In genomic region chr6:128641701-128642100, GRCh38 we compare ENCODE assay signal across 21 cellular contexts.
"Had no signal": no experiment of that assay in that cellular context is flagged by ENCODE, and none has a peak within 500 bp of the region (broad histone marks: within the 10 kb centered on the region; RNA-seq: fewer than 3 reads in every experiment).

No MANE protein-coding gene starts in this region.

- H3K36me3 Mint-ChIP-seq: neural progenitor cell, T-cell had no signal

- H3K4me3 Mint-ChIP-seq: activated CD8-positive, alpha-beta T cell treated with anti-CD3 and anti-CD28 coated beads for 36 hours; activated naive CD4-positive, alpha-beta T cell treated with anti-CD3 and anti-CD28 coated beads for 36 hours; activated T-cell treated with anti-CD3 and anti-CD28 coated beads, Interleukin-2, amount 50 U/mL, for 4 hours; neural progenitor cell; stimulated activated naive CD8-positive, alpha-beta T cell treated with anti-CD3 and anti-CD28 coated beads, Interleukin-15, Interleukin-2, amounts not matched to agents 100 ng/mL and 50 ng/mL, for 24 hours; T-cell had no signal

- H3K4me1 ChIP-seq: ascending aorta, gastroesophageal sphincter, neural progenitor cell, prostate gland, right atrium auricular region, suprapubic skin, transverse colon, uterus had no signal

- H3K9me3 ChIP-seq: ascending aorta, gastroesophageal sphincter, heart left ventricle, left ventricle myocardium inferior, prostate gland, right atrium auricular region, suprapubic skin, transverse colon, uterus had no signal

- H3K4me2 ChIP-seq: neural progenitor cell had no signal

- H3K9me3 Mint-ChIP-seq: activated CD8-positive, alpha-beta T cell treated with anti-CD3 and anti-CD28 coated beads for 36 hours; activated naive CD4-positive, alpha-beta T cell treated with anti-CD3 and anti-CD28 coated beads for 36 hours; activated T-cell treated with anti-CD3 and anti-CD28 coated beads, Interleukin-2, amount 50 U/mL, for 4 hours; neural progenitor cell; stimulated activated naive CD8-positive, alpha-beta T cell treated with anti-CD3 and anti-CD28 coated beads, Interleukin-15, Interleukin-2, amounts not matched to agents 100 ng/mL and 50 ng/mL, for 24 hours; T-cell had no signal

- H3K4me3 ChIP-seq: ascending aorta, gastroesophageal sphincter, heart left ventricle, left ventricle myocardium inferior, neural progenitor cell, prostate gland, right atrium auricular region, suprapubic skin, transverse colon, uterus had no signal

- H3K36me3 ChIP-seq: ascending aorta, gastroesophageal sphincter, heart left ventricle, left ventricle myocardium inferior, neural progenitor cell, prostate gland, right atrium auricular region, suprapubic skin, transverse colon, uterus had no signal

- H3K27ac ChIP-seq: ascending aorta, gastroesophageal sphincter, heart left ventricle, left ventricle myocardium inferior, neural progenitor cell, prostate gland, right atrium auricular region, suprapubic skin, transverse colon, uterus had no signal

- H3K27me3 ChIP-seq: ascending aorta, gastroesophageal sphincter, heart left ventricle, neural progenitor cell, right atrium auricular region, suprapubic skin, transverse colon, uterus had no signal

- DNase-seq: activated CD4-positive, alpha-beta T cell treated with anti-CD3 and anti-CD28 coated beads for 48 hours; activated CD4-positive, CD25-positive, alpha-beta regulatory T cell; activated CD8-positive, alpha-beta T cell treated with anti-CD3 and anti-CD28 coated beads for 36 hours; activated naive CD4-positive, alpha-beta T cell treated with anti-CD3 and anti-CD28 coated beads for 36 hours; activated T-cell treated with anti-CD3 and anti-CD28 coated beads, Interleukin-2, amount 50 U/mL, for 4 hours; cortex of kidney; heart left ventricle; kidney glomerular epithelial cell; left ventricle myocardium inferior; mammary epithelial cell; T-cell; transverse colon; uterus had no signal

- ATAC-seq: activated CD8-positive, alpha-beta T cell treated with anti-CD3 and anti-CD28 coated beads for 36 hours; activated T-cell treated with anti-CD3 and anti-CD28 coated beads, Interleukin-2, amount 50 U/mL, for 4 hours; esophagus mucosa; gastroesophageal sphincter; heart left ventricle; T-cell had no signal

- H3K27ac Mint-ChIP-seq: activated CD8-positive, alpha-beta T cell treated with anti-CD3 and anti-CD28 coated beads for 36 hours; activated naive CD4-positive, alpha-beta T cell treated with anti-CD3 and anti-CD28 coated beads for 36 hours; neural progenitor cell; stimulated activated naive CD8-positive, alpha-beta T cell treated with anti-CD3 and anti-CD28 coated beads, Interleukin-15, Interleukin-2, amounts not matched to agents 100 ng/mL and 50 ng/mL, for 24 hours; T-cell had no signal

- H2AFZ ChIP-seq: neural progenitor cell had no signal

- H3K9ac ChIP-seq: neural progenitor cell had no signal

- H3K4me1 Mint-ChIP-seq: T-cell had no signal
